In the genomic region with DNA sequence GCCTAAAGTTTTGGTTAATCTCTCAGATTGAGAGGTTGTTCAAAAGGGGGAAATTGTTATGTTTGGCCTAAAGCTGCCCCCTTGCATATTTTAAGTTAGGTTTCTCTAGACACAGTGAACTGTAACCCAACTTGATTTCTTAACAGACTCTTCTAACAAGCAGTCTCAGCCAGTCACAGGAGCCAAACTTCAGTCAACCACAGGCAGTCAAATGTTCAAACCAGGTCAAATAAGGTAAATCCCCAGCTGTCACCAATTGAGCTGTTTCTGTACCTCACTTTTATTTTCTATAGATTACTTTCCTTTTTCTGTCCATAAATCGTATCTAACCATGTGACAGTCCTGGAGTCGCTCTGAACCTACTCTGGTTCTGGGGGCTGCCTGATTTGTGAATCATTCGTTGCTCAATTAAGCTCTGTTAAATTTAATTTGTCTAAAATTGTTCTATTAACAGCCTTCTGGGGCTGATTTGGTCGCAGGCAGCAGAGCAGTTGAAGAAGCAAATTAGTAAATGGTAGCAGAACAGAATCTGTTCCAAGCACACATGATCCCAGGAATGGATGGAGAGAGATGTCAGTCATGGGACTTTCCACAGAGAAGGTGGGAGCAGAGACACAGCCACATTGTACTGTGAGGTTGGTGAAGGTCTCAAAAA, we compare ENCODE assay signal across 10 cellular contexts. TPM values are rescaled to one million over a fixed set of nuclear protein-coding genes. Genes with fewer than 3 reads are reported as not detected.
DNase-seq lines count a peak whose midpoint lies in the region; ATAC-seq and TF ChIP-seq lines count a peak whose summit lies in the region.
"Had no signal": no experiment of that assay in that cellular context is flagged by ENCODE, and none has a peak within 500 bp of the region (broad histone marks: within the 10 kb centered on the region; RNA-seq: fewer than 3 reads in every experiment).

No MANE protein-coding gene starts in this region.

- no peaks in the 10 kb centered on the region for H3K36me3 ChIP-seq in neutrophil
- no peaks in the 10 kb centered on the region for H3K36me3 ChIP-seq in neuronal stem cell (replicated peaks in 1 of 2; ENCODE audit: control insufficient read depth in 2 of 2, insufficient read depth in 2 of 2, low read length in 2 of 2)
- H3K36me3 ChIP-seq in prostate gland, result no peaks in the 10 kb centered on the region
- H3K36me3 ChIP-seq: left lung had no signal

- no peak overlapping the region for H3K18ac ChIP-seq in neuronal stem cell (ENCODE audit: low read length)

- H2BK120ac ChIP-seq in neuronal stem cell (ENCODE audit: low read depth, low read length), result no peak overlapping the region

- no peak overlapping the region for H3K14ac ChIP-seq in neuronal stem cell (ENCODE audit: low read length)

- H2BK12ac ChIP-seq in neuronal stem cell (ENCODE audit: low read length), result no peak overlapping the region

- no peak overlapping the region for H3K23ac ChIP-seq in neuronal stem cell (ENCODE audit: low read depth, low read length, poor library complexity)

- peak; percentile 89 to 95 for ATAC-seq in activated CD4-positive, CD25-positive, alpha-beta regulatory T cell treated with anti-CD3 and anti-CD28 coated beads, Interleukin-2, amount 50 U/mL, for 24 hours
- ATAC-seq in GM21723 (IDR thresholded peaks at IDR 0.05; ENCODE audit: unreplicated experiment) (peak; percentile 96), HG03571 (IDR thresholded peaks at IDR 0.05; ENCODE audit: unreplicated experiment) (peak; percentile 94)
- ATAC-seq: left lung had no signal

- intact Hi-C loops in prostate gland (cut with DNase I), result no loop called here

- H3K79me1 ChIP-seq in neuronal stem cell (ENCODE audit: low read depth, low read length), result no peaks in the 10 kb centered on the region

- no CpG with 5 or more reads among the region's 4 CpGs for WGBS in neuronal stem cell (ENCODE audit: extremely low coverage in 2 of 2, insufficient read length in 2 of 2, insufficient replicate concordance in 1 of 2), 2 donors
- WGBS in prostate gland, result 91% methylated on average over 4 of the region's 4 CpGs

- H3K4me1 ChIP-seq in neutrophil (ENCODE audit: control insufficient read depth in 1 of 2, insufficient read depth in 1 of 2, low read depth in 1 of 2, low read length in 1 of 2) (peaks cover 21 to 22% of the 10 kb centered on the region in 2 experiments), neuronal stem cell (ENCODE audit: control insufficient read depth in 2 of 2, insufficient read depth in 1 of 2, low read depth in 1 of 2, low read length in 2 of 2) (peaks cover 0 to 6% of the 10 kb centered on the region in 2 donors), prostate gland (replicated peaks) (peaks cover 5% of the 10 kb centered on the region)

- no peak overlapping the region for H2AFZ ChIP-seq in neuronal stem cell (ENCODE audit: low read length)

- no peaks in the 10 kb centered on the region for H3K9me3 ChIP-seq in neutrophil
- H3K9me3 ChIP-seq in neuronal stem cell (replicated peaks in 1 of 2; ENCODE audit: control insufficient read depth in 2 of 2, insufficient read depth in 1 of 2, low read depth in 1 of 2, low read length in 2 of 2), result no peaks in the 10 kb centered on the region
- H3K9me3 ChIP-seq in prostate gland, result no peaks in the 10 kb centered on the region
- H3K9me3 ChIP-seq: left lung had no signal

- no peak overlapping the region for H3K9ac ChIP-seq in neuronal stem cell (ENCODE audit: low read depth, low read length, poor library complexity)

- no peak overlapping the region for H2BK15ac ChIP-seq in neuronal stem cell (ENCODE audit: low read length)

- no peak overlapping the region for H3K4ac ChIP-seq in neuronal stem cell (ENCODE audit: low read length)

- no peak overlapping the region for H2AK5ac ChIP-seq in neuronal stem cell (ENCODE audit: low read depth, low read length)

- no peak overlapping the region for H2BK5ac ChIP-seq in neuronal stem cell (ENCODE audit: low read length)

- no peak for DNase-seq in activated CD4-positive, CD25-positive, alpha-beta regulatory T cell treated with anti-CD3 and anti-CD28 coated beads, Interleukin-2, amount 50 U/mL, for 72 hours
- DNase-seq in MV-4-11 (lab: John Stamatoyannopoulos, UW) (no peak), neuronal stem cell (ENCODE audit: low spot score) (no peak), prostate gland (ENCODE audit: low spot score) (no peak)
- DNase-seq: left lung, NCI-H510A treated with DMSO at 0.1 percent for 48 hours had no signal

- H3K27me3 ChIP-seq in neutrophil (no peaks in the 10 kb centered on the region), neuronal stem cell (ENCODE audit: control insufficient read depth in 3 of 3, insufficient read depth in 3 of 3, low read depth in 1 of 3, low read length in 3 of 3) (no peaks in the 10 kb centered on the region), prostate gland (replicated peaks; ENCODE audit: insufficient read depth) (no peaks in the 10 kb centered on the region)
- H3K27me3 ChIP-seq: left lung had no signal

- TF ChIP-seq POLR2A in prostate gland (IDR thresholded peaks at IDR 0.05), result no peak

- H4K8ac ChIP-seq in neuronal stem cell (ENCODE audit: low read depth, low read length), result no peak overlapping the region

- no peak overlapping the region for H3K4me2 ChIP-seq in neuronal stem cell (ENCODE audit: insufficient read depth, low read length, poor library complexity, severe bottlenecking)

- no peak for TF ChIP-seq CTCF in neutrophil (IDR thresholded peaks at IDR 0.05)
- TF ChIP-seq CTCF in prostate gland (IDR thresholded peaks at IDR 0.05), result no peak

- no peak overlapping the region for H4K91ac ChIP-seq in neuronal stem cell (ENCODE audit: low read depth, low read length, poor library complexity)

- peak overlapping the region; percentile 86 for H3K27ac ChIP-seq in neutrophil
- H3K27ac ChIP-seq in neuronal stem cell (replicated peaks; ENCODE audit: low read length), result no peak overlapping the region
- no peak overlapping the region for H3K27ac ChIP-seq in prostate gland
- H3K27ac ChIP-seq: left lung had no signal

- H3K4me3 ChIP-seq in neutrophil (ENCODE audit: low read depth in 1 of 2, low read length in 1 of 2) (no peak overlapping the region), neuronal stem cell (ENCODE audit: low read length in 2 of 2) (no peak overlapping the region), prostate gland (no peak overlapping the region)
- H3K4me3 ChIP-seq: left lung had no signal

RNA-seq across cellular contexts. Expression of a gene that starts 16.4 kb away (rescaled TPM):
- polyA plus RNA-seq in neuronal stem cell (2013, experiment 1 of 2), result 105 TPM
- polyA plus RNA-seq in neuronal stem cell (2013, experiment 2 of 2), result 104 TPM
- 10 to 100 TPM; 33.4 to 42.0 TPM for total RNA-seq in prostate gland
